ENCODE assay signal across 26 cellular contexts in the genomic region with DNA sequence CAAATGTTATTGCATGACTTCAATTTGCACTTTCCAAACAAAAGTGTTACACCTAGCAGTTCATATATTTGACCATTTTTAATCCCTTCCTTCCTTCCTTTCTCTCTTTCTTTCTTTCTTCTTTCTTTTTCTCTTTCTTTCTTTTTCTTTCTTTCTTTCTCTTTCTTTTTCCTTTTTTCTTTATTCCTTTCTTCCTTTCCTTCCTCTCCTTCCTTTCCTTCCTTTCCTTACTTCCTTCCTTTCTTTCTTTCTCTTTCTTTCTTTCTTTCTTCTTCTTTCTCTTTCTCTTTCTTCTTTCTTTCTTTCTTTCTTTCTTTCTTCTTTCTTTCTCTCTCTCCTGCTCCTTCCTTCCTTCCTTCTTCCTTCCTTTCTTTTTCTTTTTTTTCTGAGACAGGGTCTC.
A peak's percentile ranks its signal among the peaks of the same experiment; 100 is the strongest.
DNase-seq lines count a peak whose midpoint lies in the region; ATAC-seq and TF ChIP-seq lines count a peak whose summit lies in the region.
"Had no signal": no experiment of that assay in that cellular context is flagged by ENCODE, and none has a peak within 500 bp of the region (broad histone marks: within the 10 kb centered on the region; RNA-seq: fewer than 3 reads in every experiment).

No MANE protein-coding gene starts in this region.

- no peak for TF ChIP-seq CTCF in HEK293 (tag by site-specific recombination; IDR thresholded peaks at IDR 0.05)
- no peak for TF ChIP-seq CTCF in endothelial cell (IDR thresholded peaks at IDR 0.05; ENCODE audit: unreplicated experiment)

- peak overlapping the region; percentile 50 for H3K27ac Mint-ChIP-seq in activated naive CD8-positive, alpha-beta T cell treated with anti-CD3 and anti-CD28 coated beads, Interleukin-2, amount 10 ng/mL, durations not matched to agents 7 days and 5 days
- no peak overlapping the region for H3K27ac Mint-ChIP-seq in activated naive CD8-positive, alpha-beta T cell treated with anti-CD3 and anti-CD28 coated beads, Interleukin-2, amount 50 U/mL, for 24 hours
- peak overlapping the region; percentile 65 for H3K27ac Mint-ChIP-seq in endothelial cell (ENCODE audit: unreplicated experiment)
- H3K27ac Mint-ChIP-seq in stimulated activated memory B cell treated with anti-CD40 and anti-IgM and Interleukin-4, amounts not matched to agents 10 μg/mL and 1 μg/mL and 100 μg/mL, for 72 hours = peak overlapping the region; percentile 66

- CTCF ChIA-PET in HEK293 (lab: Yijun Ruan, JAX) = no interaction called here

- POLR2A ChIA-PET in activated naive CD8-positive, alpha-beta T cell treated with anti-CD3 and anti-CD28 coated beads, Interleukin-2, amount 10 ng/mL, durations not matched to agents 7 days and 5 days (lab: Charles Lee) = no interaction called here
- POLR2A ChIA-PET in HEK293 (lab: Yijun Ruan, JAX) = no interaction called here

- H3K4me3 ChIP-seq in HEK293 (ENCODE audit: low read depth, low read length) = no peak overlapping the region
- H3K4me3 ChIP-seq: A549, HAP-1 had no signal

- no peaks in the 10 kb centered on the region for H3K9me3 Mint-ChIP-seq in activated naive CD8-positive, alpha-beta T cell treated with anti-CD3 and anti-CD28 coated beads, Interleukin-2, amount 10 ng/mL, durations not matched to agents 7 days and 5 days
- no peaks in the 10 kb centered on the region for H3K9me3 Mint-ChIP-seq in activated naive CD8-positive, alpha-beta T cell treated with anti-CD3 and anti-CD28 coated beads, Interleukin-2, amount 50 U/mL, for 24 hours
- H3K9me3 Mint-ChIP-seq in endothelial cell (ENCODE audit: unreplicated experiment) = no peaks in the 10 kb centered on the region
- H3K9me3 Mint-ChIP-seq in stimulated activated memory B cell treated with anti-CD40 and anti-IgM and Interleukin-4, amounts not matched to agents 10 μg/mL and 1 μg/mL and 100 μg/mL, for 72 hours = no peaks in the 10 kb centered on the region

- DNase-seq in activated naive CD8-positive, alpha-beta T cell treated with anti-CD3 and anti-CD28 coated beads, Interleukin-2, amount 10 ng/mL, durations not matched to agents 7 days and 5 days = no peak
- no peak for DNase-seq in activated naive CD8-positive, alpha-beta T cell treated with anti-CD3 and anti-CD28 coated beads, Interleukin-2, amount 50 U/mL, for 24 hours
- DNase-seq in endothelial cell (ENCODE audit: low spot score) (no peak), NCI-H1694 treated with DMSO at 0.1 percent for 48 hours (lab: John Stamatoyannopoulos, UW) (no peak)
- DNase-seq: AML-193, Calu3, DMS153, GOT3, Karpas-422, NCI-H1092, NCI-H1417 treated with DMSO at 0.1 percent for 48 hours, NCI-H187, NCI-H2081 treated with DMSO at 0.1 percent for 48 hours, NCI-H2171, NCI-H226, NCI-H510A, NCI-H69, SHP77 treated with DMSO at 0.1 percent for 48 hours had no signal

- H3K36me3 ChIP-seq in HEK293 (ENCODE audit: control insufficient read depth in 2 of 2, insufficient read depth in 1 of 2, low read length in 2 of 2) = no peaks in the 10 kb centered on the region
- H3K36me3 ChIP-seq: HAP-1 had no signal

- H3K36me3 Mint-ChIP-seq in activated naive CD8-positive, alpha-beta T cell treated with anti-CD3 and anti-CD28 coated beads, Interleukin-2, amount 10 ng/mL, durations not matched to agents 7 days and 5 days = no peaks in the 10 kb centered on the region
- H3K36me3 Mint-ChIP-seq in activated naive CD8-positive, alpha-beta T cell treated with anti-CD3 and anti-CD28 coated beads, Interleukin-2, amount 50 U/mL, for 24 hours (ENCODE audit: low read depth) = no peaks in the 10 kb centered on the region
- H3K36me3 Mint-ChIP-seq in endothelial cell (ENCODE audit: low read depth, unreplicated experiment) = no peaks in the 10 kb centered on the region
- no peaks in the 10 kb centered on the region for H3K36me3 Mint-ChIP-seq in stimulated activated memory B cell treated with anti-CD40 and anti-IgM and Interleukin-4, amounts not matched to agents 10 μg/mL and 1 μg/mL and 100 μg/mL, for 72 hours

- no peaks in the 10 kb centered on the region for H3K9me3 ChIP-seq in HEK293 (ENCODE audit: control insufficient read depth, insufficient read depth, low read depth, low read length)
- H3K9me3 ChIP-seq: HAP-1 had no signal

- peaks cover 28% of the 10 kb centered on the region for H3K4me1 Mint-ChIP-seq in activated naive CD8-positive, alpha-beta T cell treated with anti-CD3 and anti-CD28 coated beads, Interleukin-2, amount 10 ng/mL, durations not matched to agents 7 days and 5 days
- H3K4me1 Mint-ChIP-seq in activated naive CD8-positive, alpha-beta T cell treated with anti-CD3 and anti-CD28 coated beads, Interleukin-2, amount 50 U/mL, for 24 hours = peaks cover 40% of the 10 kb centered on the region
- H3K4me1 Mint-ChIP-seq in endothelial cell (ENCODE audit: unreplicated experiment) = peaks cover 45% of the 10 kb centered on the region
- peaks cover 45% of the 10 kb centered on the region for H3K4me1 Mint-ChIP-seq in stimulated activated memory B cell treated with anti-CD40 and anti-IgM and Interleukin-4, amounts not matched to agents 10 μg/mL and 1 μg/mL and 100 μg/mL, for 72 hours

- no peak overlapping the region for H3K27ac ChIP-seq in HEK293 (ENCODE audit: extremely low read depth, low read depth, low read length)
- H3K27ac ChIP-seq: A549, C4-2B had no signal

- no peaks in the 10 kb centered on the region for H3K27me3 Mint-ChIP-seq in activated naive CD8-positive, alpha-beta T cell treated with anti-CD3 and anti-CD28 coated beads, Interleukin-2, amount 10 ng/mL, durations not matched to agents 7 days and 5 days
- H3K27me3 Mint-ChIP-seq in activated naive CD8-positive, alpha-beta T cell treated with anti-CD3 and anti-CD28 coated beads, Interleukin-2, amount 50 U/mL, for 24 hours = no peaks in the 10 kb centered on the region
- peaks cover 2% of the 10 kb centered on the region for H3K27me3 Mint-ChIP-seq in endothelial cell (ENCODE audit: unreplicated experiment)
- no peaks in the 10 kb centered on the region for H3K27me3 Mint-ChIP-seq in stimulated activated memory B cell treated with anti-CD40 and anti-IgM and Interleukin-4, amounts not matched to agents 10 μg/mL and 1 μg/mL and 100 μg/mL, for 72 hours

- H3K4me3 Mint-ChIP-seq in activated naive CD8-positive, alpha-beta T cell treated with anti-CD3 and anti-CD28 coated beads, Interleukin-2, amount 10 ng/mL, durations not matched to agents 7 days and 5 days = no peak overlapping the region
- H3K4me3 Mint-ChIP-seq in activated naive CD8-positive, alpha-beta T cell treated with anti-CD3 and anti-CD28 coated beads, Interleukin-2, amount 50 U/mL, for 24 hours = no peak overlapping the region
- H3K4me3 Mint-ChIP-seq in endothelial cell (ENCODE audit: unreplicated experiment) = peak overlapping the region; percentile 76
- no peak overlapping the region for H3K4me3 Mint-ChIP-seq in stimulated activated memory B cell treated with anti-CD40 and anti-IgM and Interleukin-4, amounts not matched to agents 10 μg/mL and 1 μg/mL and 100 μg/mL, for 72 hours

- H3K4me1 ChIP-seq in HEK293 (ENCODE audit: control insufficient read depth, insufficient read depth, low read length) = no peaks in the 10 kb centered on the region
- H3K4me1 ChIP-seq: A549, HAP-1 had no signal

- ATAC-seq in activated naive CD8-positive, alpha-beta T cell treated with anti-CD3 and anti-CD28 coated beads, Interleukin-2, amount 10 ng/mL, durations not matched to agents 7 days and 5 days (ENCODE audit: low read depth) = no peak
- no peak for ATAC-seq in activated naive CD8-positive, alpha-beta T cell treated with anti-CD3 and anti-CD28 coated beads, Interleukin-2, amount 50 U/mL, for 24 hours
- ATAC-seq in stimulated activated memory B cell treated with anti-CD40 and anti-IgM and Interleukin-4, amounts not matched to agents 10 μg/mL and 1 μg/mL and 100 μg/mL, for 72 hours = no peak
- no peak for ATAC-seq in HG03342 (IDR thresholded peaks at IDR 0.05; ENCODE audit: unreplicated experiment)
- ATAC-seq in HG02759 (IDR thresholded peaks at IDR 0.05; ENCODE audit: unreplicated experiment) = no peak
- ATAC-seq: A549, Panc1 had no signal

TF ChIP-seq in HEK293, 187 proteins besides CTCF, POLR2A, EP300 and RAD21:
- TF ChIP-seq YY1 (tag by site-specific recombination; IDR thresholded peaks at IDR 0.05) (no peak), OSR2 (tag by site-specific recombination; IDR thresholded peaks at IDR 0.05) (no peak), PRDM1 (tag by site-specific recombination; IDR thresholded peaks at IDR 0.05) (peak; percentile 64), ZIC2 (tag by site-specific recombination; IDR thresholded peaks at IDR 0.05) (no peak), ZFHX2 (tag by site-specific recombination; conservative IDR thresholded peaks at IDR 0.05) (no peak), ZNF501 (tag by site-specific recombination; IDR thresholded peaks at IDR 0.05) (no peak), ZNF529 (tag by site-specific recombination; IDR thresholded peaks at IDR 0.05; ENCODE audit: insufficient replicate concordance) (no peak), ZNF223 (tag by site-specific recombination; IDR thresholded peaks at IDR 0.05) (no peak), ZNF366 (tag by site-specific recombination; conservative IDR thresholded peaks at IDR 0.05) (peak; percentile 67; the same call in 1 of the 2 replicates), ZNF664 (tag by site-specific recombination; IDR thresholded peaks at IDR 0.05) (no peak)
- TF ChIP-seq, protein P1, sequence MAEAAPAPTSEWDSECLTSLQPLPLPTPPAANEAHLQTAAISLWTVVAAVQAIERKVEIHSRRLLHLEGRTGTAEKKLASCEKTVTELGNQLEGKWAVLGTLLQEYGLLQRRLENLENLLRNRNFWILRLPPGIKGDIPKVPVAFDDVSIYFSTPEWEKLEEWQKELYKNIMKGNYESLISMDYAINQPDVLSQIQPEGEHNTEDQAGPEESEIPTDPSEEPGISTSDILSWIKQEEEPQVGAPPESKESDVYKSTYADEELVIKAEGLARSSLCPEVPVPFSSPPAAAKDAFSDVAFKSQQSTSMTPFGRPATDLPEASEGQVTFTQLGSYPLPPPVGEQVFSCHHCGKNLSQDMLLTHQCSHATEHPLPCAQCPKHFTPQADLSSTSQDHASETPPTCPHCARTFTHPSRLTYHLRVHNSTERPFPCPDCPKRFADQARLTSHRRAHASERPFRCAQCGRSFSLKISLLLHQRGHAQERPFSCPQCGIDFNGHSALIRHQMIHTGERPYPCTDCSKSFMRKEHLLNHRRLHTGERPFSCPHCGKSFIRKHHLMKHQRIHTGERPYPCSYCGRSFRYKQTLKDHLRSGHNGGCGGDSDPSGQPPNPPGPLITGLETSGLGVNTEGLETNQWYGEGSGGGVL (tag by site-specific recombination; IDR thresholded peaks at IDR 0.05) = no peak
